In the genomic region with DNA sequence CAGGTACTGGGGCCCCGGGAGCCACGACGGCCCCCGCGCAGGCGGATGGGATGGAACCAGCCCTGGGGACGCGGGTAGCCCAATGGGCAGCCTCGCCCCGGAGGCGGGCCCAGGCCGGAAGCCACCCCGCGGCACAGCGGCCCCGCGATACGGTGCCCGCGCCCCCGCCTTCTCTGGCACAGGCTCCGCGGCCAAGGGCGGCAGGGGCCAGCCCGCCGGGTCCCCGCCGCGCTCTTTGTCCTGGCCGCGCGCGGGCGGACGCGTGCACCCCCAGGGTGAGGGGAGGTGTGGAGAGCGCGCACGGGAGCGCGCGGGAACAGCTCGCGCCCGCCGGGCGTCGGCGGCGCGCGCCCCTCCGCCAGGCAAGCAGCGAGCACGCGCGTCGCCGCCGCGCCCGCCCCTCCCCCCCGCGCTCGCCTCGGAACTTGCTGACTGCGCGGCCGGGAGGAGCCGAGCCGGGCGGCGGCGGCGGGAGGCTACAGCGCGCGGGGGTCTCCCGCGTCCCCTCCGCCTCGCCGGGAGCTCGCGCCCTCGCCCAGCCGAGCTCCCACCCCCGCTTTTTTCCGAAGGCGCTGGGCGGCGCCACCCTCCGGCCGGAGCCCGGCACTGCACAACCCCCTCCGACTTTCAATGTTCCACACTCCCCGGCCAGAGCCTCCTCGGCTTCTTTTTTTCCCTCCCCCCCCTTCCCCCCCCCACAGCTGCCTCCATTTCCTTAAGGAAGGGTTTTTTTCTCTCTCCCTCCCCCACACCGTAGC, we compare ENCODE assay signal across 8 cellular contexts. TPM values are rescaled to one million over a fixed set of nuclear protein-coding genes. Genes with fewer than 3 reads are reported as not detected.
DNase-seq lines count a peak whose midpoint lies in the region; ATAC-seq lines count a peak whose summit lies in the region.

A gene (plus strand): TSS at position 421 of the 758 bp plus-strand sequence. CDS start 1,438 bp downstream, outside the sequence.

- H3K36me3 Mint-ChIP-seq in activated T-cell treated with anti-CD3 and anti-CD28 coated beads, Interleukin-2, amount 50 U/mL, for 24 hours (ENCODE audit: low read depth), result peaks cover 40% of the 10 kb centered on the region

- peak within 1 kb of the TSS; percentile 79 for H3K9ac ChIP-seq in muscle layer of colon (ENCODE audit: low read length)

- WGBS in esophagus, 2 donors, result 0 to 1% methylated on average over 62 to 99 of the region's 99 CpGs

- no peaks in the 10 kb centered on the region for H3K4me1 ChIP-seq in esophagus (ENCODE audit: control insufficient read depth in 2 of 2, insufficient read depth in 2 of 2, low read length in 1 of 2)
- H3K4me1 ChIP-seq in muscle layer of colon (ENCODE audit: insufficient read depth, low read length), result peaks cover 33% of the 10 kb centered on the region

- no peaks in the 10 kb centered on the region for H3K27me3 Mint-ChIP-seq in activated T-cell treated with anti-CD3 and anti-CD28 coated beads, Interleukin-2, amount 50 U/mL, for 24 hours

- H3K9me3 Mint-ChIP-seq in activated T-cell treated with anti-CD3 and anti-CD28 coated beads, Interleukin-2, amount 50 U/mL, for 24 hours, result no peaks in the 10 kb centered on the region

- H3K27ac ChIP-seq in esophagus (ENCODE audit: low read depth in 2 of 2, low read length in 1 of 2) (peak within 1 kb of the TSS; percentile 87 to 89), muscle layer of colon (ENCODE audit: low read depth, low read length) (peak within 1 kb of the TSS; percentile 74)

- H3K4me3 Mint-ChIP-seq in activated T-cell treated with anti-CD3 and anti-CD28 coated beads, Interleukin-2, amount 50 U/mL, for 24 hours, result peak within 1 kb of the TSS; percentile 95

- H3K9me3 ChIP-seq in esophagus (ENCODE audit: control insufficient read depth in 2 of 2, insufficient read depth in 1 of 2, low read depth in 1 of 2, low read length in 1 of 2) (no peaks in the 10 kb centered on the region), muscle layer of colon (ENCODE audit: low read length) (no peaks in the 10 kb centered on the region)

- DNase-seq in COLO668 (lab: John Stamatoyannopoulos, UW; ENCODE audit: unreplicated experiment), result peak; percentile 87
- peak; percentile 89 for DNase-seq in OCI-M1 (lab: John Stamatoyannopoulos, UW)
- DNase-seq in activated T-cell treated with anti-CD3 and anti-CD28 coated beads, Interleukin-2, amount 50 U/mL, for 24 hours, result peak; percentile 88
- peak; percentile 46 for DNase-seq in stimulated activated CD8-positive, alpha-beta memory T cell treated with anti-CD3 and anti-CD28 coated beads, Interleukin-7, amount 100 ng/mL, for 24 hours (ENCODE audit: low read depth)

- peak; percentile 76 for ATAC-seq in GM19397 (IDR thresholded peaks at IDR 0.05; ENCODE audit: unreplicated experiment)
- peak; percentile 57 for ATAC-seq in HG03565 (IDR thresholded peaks at IDR 0.05; ENCODE audit: unreplicated experiment)

- H3K4me3 ChIP-seq in esophagus (ENCODE audit: low read depth in 1 of 2, low read length in 2 of 2) (peak within 1 kb of the TSS; percentile 73 to 95), muscle layer of colon (ENCODE audit: low read depth in 1 of 2, low read length in 2 of 2) (peak within 1 kb of the TSS; percentile 71 to 85)

- H3K36me3 ChIP-seq in esophagus (ENCODE audit: control insufficient read depth in 2 of 2, insufficient read depth in 2 of 2, low read length in 1 of 2) (no peaks in the 10 kb centered on the region), muscle layer of colon (ENCODE audit: insufficient read depth, low read length) (no peaks in the 10 kb centered on the region)

- no peaks in the 10 kb centered on the region for H3K27me3 ChIP-seq in esophagus (ENCODE audit: control insufficient read depth in 1 of 2, insufficient read depth in 2 of 2, low read length in 2 of 2)
- H3K27me3 ChIP-seq in muscle layer of colon (ENCODE audit: control insufficient read depth in 1 of 2, insufficient read depth in 2 of 2, low read length in 2 of 2), result no peaks in the 10 kb centered on the region

- H3K4me1 Mint-ChIP-seq in activated T-cell treated with anti-CD3 and anti-CD28 coated beads, Interleukin-2, amount 50 U/mL, for 24 hours (ENCODE audit: low read depth), result peaks cover 45% of the 10 kb centered on the region

- H3K27ac Mint-ChIP-seq in activated T-cell treated with anti-CD3 and anti-CD28 coated beads, Interleukin-2, amount 50 U/mL, for 24 hours, result peak within 1 kb of the TSS; percentile 96

RNA-seq across cellular contexts. Expression of the gene that starts here (rescaled TPM):
- 10 to 100 TPM; 21.3 to 33.4 TPM for polyA plus RNA-seq in esophagus

Comparison
In these comparisons a context has a peak if more than half of its experiments do, and no peak if none do; other contexts are left out.
1. Peak in every context shown above with its lines: DNase-seq, ATAC-seq, H3K4me3 ChIP-seq and H3K27ac ChIP-seq.